1 cellular context compared by ENCODE assay signal in genomic region chr12:124455336-124455735, GRCh38.
TF ChIP-seq lines count a peak whose summit lies in the region.

No MANE protein-coding gene starts in this region.

TF ChIP-seq in HepG2, 621 proteins besides CTCF, POLR2A, EP300 and RAD21 (continued from another document):
- TF ChIP-seq ETS1 (CRISPR knock-in tag; IDR thresholded peaks at IDR 0.05) = no peak
- TF ChIP-seq GFI1 (CRISPR knock-in tag; IDR thresholded peaks at IDR 0.05; ENCODE audit: borderline replicate concordance) = no peak
- no peak for TF ChIP-seq ZBTB21 (CRISPR knock-in tag; IDR thresholded peaks at IDR 0.05)
- TF ChIP-seq ATF1 (CRISPR knock-in tag; IDR thresholded peaks at IDR 0.05) = no peak
- TF ChIP-seq, protein P1, sequence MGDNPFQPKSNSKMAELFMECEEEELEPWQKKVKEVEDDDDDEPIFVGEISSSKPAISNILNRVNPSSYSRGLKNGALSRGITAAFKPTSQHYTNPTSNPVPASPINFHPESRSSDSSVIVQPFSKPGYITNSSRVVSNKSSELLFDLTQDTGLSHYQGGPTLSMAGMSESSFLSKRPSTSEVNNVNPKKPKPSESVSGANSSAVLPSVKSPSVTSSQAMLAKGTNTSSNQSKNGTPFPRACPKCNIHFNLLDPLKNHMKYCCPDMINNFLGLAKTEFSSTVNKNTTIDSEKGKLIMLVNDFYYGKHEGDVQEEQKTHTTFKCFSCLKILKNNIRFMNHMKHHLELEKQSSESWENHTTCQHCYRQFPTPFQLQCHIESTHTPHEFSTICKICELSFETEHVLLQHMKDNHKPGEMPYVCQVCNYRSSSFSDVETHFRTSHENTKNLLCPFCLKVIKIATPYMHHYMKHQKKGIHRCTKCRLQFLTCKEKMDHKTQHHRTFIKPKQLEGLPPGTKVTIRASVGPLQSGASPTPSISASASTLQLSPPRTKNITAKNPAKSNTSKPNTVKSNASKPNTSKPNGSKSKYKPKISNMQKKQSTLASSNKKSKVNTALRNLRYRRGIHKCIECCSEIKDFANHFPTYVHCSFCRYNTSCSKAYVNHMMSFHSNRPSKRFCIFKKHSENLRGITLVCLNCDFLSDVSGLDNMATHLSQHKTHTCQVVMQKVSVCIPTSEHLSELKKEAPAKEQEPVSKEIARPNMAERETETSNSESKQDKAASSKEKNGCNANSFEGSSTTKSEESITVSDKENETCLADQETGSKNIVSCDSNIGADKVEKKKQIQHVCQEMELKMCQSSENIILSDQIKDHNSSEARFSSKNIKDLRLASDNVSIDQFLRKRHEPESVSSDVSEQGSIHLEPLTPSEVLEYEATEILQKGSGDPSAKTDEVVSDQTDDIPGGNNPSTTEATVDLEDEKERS (CRISPR knock-in tag; IDR thresholded peaks at IDR 0.05) = no peak
